In genomic region chr22:29394931-29395581, GRCh38 we compare ENCODE assay signal across 9 cellular contexts. TPM values are rescaled to one million over a fixed set of nuclear protein-coding genes. Genes with fewer than 3 reads are reported as not detected.
DNase-seq lines count a peak whose midpoint lies in the region; ATAC-seq and TF ChIP-seq lines count a peak whose summit lies in the region.
"Had no signal": no experiment of that assay in that cellular context is flagged by ENCODE, and none has a peak within 500 bp of the region (broad histone marks: within the 10 kb centered on the region; RNA-seq: fewer than 3 reads in every experiment).

No MANE protein-coding gene starts in this region.

- no peak overlapping the region for H3K4me3 Mint-ChIP-seq in activated naive CD8-positive, alpha-beta T cell treated with anti-CD3 and anti-CD28 coated beads for 36 hours

- no peak for TF ChIP-seq POLR2A in NB4 (IDR thresholded peaks at IDR 0.05; ENCODE audit: extremely low read depth, insufficient read length)
- TF ChIP-seq POLR2A in prostate gland (IDR thresholded peaks at IDR 0.05) = no peak

- intact Hi-C loops in prostate gland (cut with DNase I) = loop anchor here (5.0 kb wide), 1 partner anchor 127 kb away; no protein-coding TSS in a partner anchor
- intact Hi-C loops in aorta (cut with DNase I) = loop anchor here in 1 of 2 donors (10.0 kb wide), 1 partner anchor 130 kb away; no protein-coding TSS in a partner anchor

- H3K27me3 ChIP-seq in cardiac muscle cell (no peaks in the 10 kb centered on the region), prostate gland (replicated peaks; ENCODE audit: insufficient read depth) (no peaks in the 10 kb centered on the region), aorta (ENCODE audit: control insufficient read depth in 1 of 2, insufficient read depth in 2 of 2, low read length in 1 of 2) (no peaks in the 10 kb centered on the region)

- H3K36me3 ChIP-seq in cardiac muscle cell (no peaks in the 10 kb centered on the region), prostate gland (no peaks in the 10 kb centered on the region), aorta (ENCODE audit: control insufficient read depth in 1 of 2, insufficient read depth in 2 of 2, low read length in 1 of 2) (no peaks in the 10 kb centered on the region)

- ATAC-seq in SK-N-SH treated with all-trans-retinoic acid at 6 μM for 48 hours (peak; percentile 98), aorta (ENCODE audit: low FRiP score) (peak; percentile 86)

- TF ChIP-seq CTCF in NB4 (IDR thresholded peaks at IDR 0.05; ENCODE audit: low read depth, low read length) (peak; percentile 79), cardiac muscle cell (IDR thresholded peaks at IDR 0.05; ENCODE audit: low read depth, low read length) (peak; percentile 82), prostate gland (IDR thresholded peaks at IDR 0.05) (peak; percentile 31 to 90 (median 82))

- H3K4me1 Mint-ChIP-seq in activated naive CD8-positive, alpha-beta T cell treated with anti-CD3 and anti-CD28 coated beads for 36 hours = peaks cover 6% of the 10 kb centered on the region

- H3K27me3 Mint-ChIP-seq in activated naive CD8-positive, alpha-beta T cell treated with anti-CD3 and anti-CD28 coated beads for 36 hours = no peaks in the 10 kb centered on the region

- WGBS in prostate gland = 9% methylated on average over 10 of the region's 10 CpGs
- WGBS in aorta, 2 donors = 5 to 6% methylated on average over 10 of the region's 10 CpGs

- no peak overlapping the region for H3K27ac ChIP-seq in cardiac muscle cell
- H3K27ac ChIP-seq in prostate gland = peak overlapping the region in 1 of 2 donors; percentile 60
- H3K27ac ChIP-seq in aorta (ENCODE audit: low read depth in 1 of 2, low read length in 2 of 2) = no peak overlapping the region

- H3K9me3 ChIP-seq in cardiac muscle cell (ENCODE audit: low read depth) (no peaks in the 10 kb centered on the region), prostate gland (no peaks in the 10 kb centered on the region), aorta (ENCODE audit: control insufficient read depth, low read length) (no peaks in the 10 kb centered on the region)

- no peaks in the 10 kb centered on the region for H3K36me3 Mint-ChIP-seq in activated naive CD8-positive, alpha-beta T cell treated with anti-CD3 and anti-CD28 coated beads for 36 hours

- H3K4me3 ChIP-seq in NB4 (ENCODE audit: low read depth, low read length) (no peak overlapping the region), cardiac muscle cell (no peak overlapping the region), prostate gland (no peak overlapping the region), aorta (ENCODE audit: low read length in 2 of 2) (no peak overlapping the region)

- no peak overlapping the region for H3K27ac Mint-ChIP-seq in activated naive CD8-positive, alpha-beta T cell treated with anti-CD3 and anti-CD28 coated beads for 36 hours

- H3K4me1 ChIP-seq in cardiac muscle cell (ENCODE audit: low read depth) = peaks cover 6% of the 10 kb centered on the region
- H3K4me1 ChIP-seq in prostate gland (replicated peaks) = peaks cover 5% of the 10 kb centered on the region
- H3K4me1 ChIP-seq in aorta (ENCODE audit: control insufficient read depth in 1 of 2, insufficient read depth in 2 of 2, low read length in 2 of 2) = no peaks in the 10 kb centered on the region

- peak; percentile 65 for DNase-seq in DMS79 treated with DMSO at 0.1 percent for 48 hours (lab: John Stamatoyannopoulos, UW)
- DNase-seq in DMS79 (lab: John Stamatoyannopoulos, UW) = no peak
- DNase-seq in NB4 (ENCODE audit: low read depth) = peak; percentile 80
- DNase-seq in activated naive CD8-positive, alpha-beta T cell treated with anti-CD3 and anti-CD28 coated beads for 36 hours = peak; percentile 61
- peak; percentile 84 to 88 for DNase-seq in cardiac muscle cell (ENCODE audit: low read depth in 1 of 2, low spot score in 1 of 2)
- DNase-seq in prostate gland (ENCODE audit: low spot score) = peak; percentile 83
- peak; percentile 79 to 84 for DNase-seq in aorta

- no peaks in the 10 kb centered on the region for H3K9me3 Mint-ChIP-seq in activated naive CD8-positive, alpha-beta T cell treated with anti-CD3 and anti-CD28 coated beads for 36 hours

TF ChIP-seq in SK-N-SH treated with all-trans-retinoic acid at 6 μM for 48 hours, 23 proteins besides CTCF, POLR2A, EP300 and RAD21:
- TF ChIP-seq CSDC2 (CRISPR knock-in tag; IDR thresholded peaks at IDR 0.05) (no peak), PPARA (CRISPR knock-in tag; IDR thresholded peaks at IDR 0.05; ENCODE audit: borderline replicate concordance) (no peak), ZFP3 (CRISPR knock-in tag; IDR thresholded peaks at IDR 0.05) (no peak), POU6F1 (CRISPR knock-in tag; IDR thresholded peaks at IDR 0.05; ENCODE audit: borderline replicate concordance, low read depth) (no peak), ESRRG (CRISPR knock-in tag; IDR thresholded peaks at IDR 0.05) (no peak), ZNF565 (CRISPR knock-in tag; conservative IDR thresholded peaks at IDR 0.05; ENCODE audit: low read depth) (no peak), ISL1 (CRISPR knock-in tag; IDR thresholded peaks at IDR 0.05) (no peak), ZNF8 (CRISPR knock-in tag; IDR thresholded peaks at IDR 0.05) (no peak), TCF4 (CRISPR knock-in tag; IDR thresholded peaks at IDR 0.05; ENCODE audit: borderline replicate concordance) (no peak), BACH2 (CRISPR knock-in tag; IDR thresholded peaks at IDR 0.05; ENCODE audit: borderline replicate concordance) (no peak)
- TF ChIP-seq, protein P1, sequence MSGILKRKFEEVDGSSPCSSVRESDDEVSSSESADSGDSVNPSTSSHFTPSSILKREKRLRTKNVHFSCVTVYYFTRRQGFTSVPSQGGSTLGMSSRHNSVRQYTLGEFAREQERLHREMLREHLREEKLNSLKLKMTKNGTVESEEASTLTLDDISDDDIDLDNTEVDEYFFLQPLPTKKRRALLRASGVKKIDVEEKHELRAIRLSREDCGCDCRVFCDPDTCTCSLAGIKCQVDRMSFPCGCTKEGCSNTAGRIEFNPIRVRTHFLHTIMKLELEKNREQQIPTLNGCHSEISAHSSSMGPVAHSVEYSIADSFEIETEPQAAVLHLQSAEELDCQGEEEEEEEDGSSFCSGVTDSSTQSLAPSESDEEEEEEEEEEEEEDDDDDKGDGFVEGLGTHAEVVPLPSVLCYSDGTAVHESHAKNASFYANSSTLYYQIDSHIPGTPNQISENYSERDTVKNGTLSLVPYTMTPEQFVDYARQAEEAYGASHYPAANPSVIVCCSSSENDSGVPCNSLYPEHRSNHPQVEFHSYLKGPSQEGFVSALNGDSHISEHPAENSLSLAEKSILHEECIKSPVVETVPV (CRISPR knock-in tag; IDR thresholded peaks at IDR 0.05) = no peak
- TF ChIP-seq, protein P2, sequence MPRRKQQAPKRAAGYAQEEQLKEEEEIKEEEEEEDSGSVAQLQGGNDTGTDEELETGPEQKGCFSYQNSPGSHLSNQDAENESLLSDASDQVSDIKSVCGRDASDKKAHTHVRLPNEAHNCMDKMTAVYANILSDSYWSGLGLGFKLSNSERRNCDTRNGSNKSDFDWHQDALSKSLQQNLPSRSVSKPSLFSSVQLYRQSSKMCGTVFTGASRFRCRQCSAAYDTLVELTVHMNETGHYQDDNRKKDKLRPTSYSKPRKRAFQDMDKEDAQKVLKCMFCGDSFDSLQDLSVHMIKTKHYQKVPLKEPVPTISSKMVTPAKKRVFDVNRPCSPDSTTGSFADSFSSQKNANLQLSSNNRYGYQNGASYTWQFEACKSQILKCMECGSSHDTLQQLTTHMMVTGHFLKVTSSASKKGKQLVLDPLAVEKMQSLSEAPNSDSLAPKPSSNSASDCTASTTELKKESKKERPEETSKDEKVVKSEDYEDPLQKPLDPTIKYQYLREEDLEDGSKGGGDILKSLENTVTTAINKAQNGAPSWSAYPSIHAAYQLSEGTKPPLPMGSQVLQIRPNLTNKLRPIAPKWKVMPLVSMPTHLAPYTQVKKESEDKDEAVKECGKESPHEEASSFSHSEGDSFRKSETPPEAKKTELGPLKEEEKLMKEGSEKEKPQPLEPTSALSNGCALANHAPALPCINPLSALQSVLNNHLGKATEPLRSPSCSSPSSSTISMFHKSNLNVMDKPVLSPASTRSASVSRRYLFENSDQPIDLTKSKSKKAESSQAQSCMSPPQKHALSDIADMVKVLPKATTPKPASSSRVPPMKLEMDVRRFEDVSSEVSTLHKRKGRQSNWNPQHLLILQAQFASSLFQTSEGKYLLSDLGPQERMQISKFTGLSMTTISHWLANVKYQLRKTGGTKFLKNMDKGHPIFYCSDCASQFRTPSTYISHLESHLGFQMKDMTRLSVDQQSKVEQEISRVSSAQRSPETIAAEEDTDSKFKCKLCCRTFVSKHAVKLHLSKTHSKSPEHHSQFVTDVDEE (CRISPR knock-in tag; IDR thresholded peaks at IDR 0.05) = no peak

RNA-seq across cellular contexts. Expression of gene AP1B1, which starts 6.7 kb away (rescaled TPM):
- total RNA-seq in activated naive CD8-positive, alpha-beta T cell treated with anti-CD3 and anti-CD28 coated beads for 36 hours = 10 to 100 TPM; 66.5 to 72.0 TPM
- total RNA-seq in cardiac muscle cell = 68.2 and 80.7 TPM in 2 replicates
- polyA plus RNA-seq in cardiac muscle cell = 55.1 and 67.4 TPM in 2 replicates
- 100 to 1,000 TPM; 104 to 143 TPM for total RNA-seq in prostate gland
- 10 to 100 TPM; 65.7 to 71.9 TPM for total RNA-seq in aorta
- polyA plus RNA-seq in aorta = 10 to 100 TPM; 22.3 to 22.6 TPM

RNA-seq across cellular contexts. Expression of gene RFPL1, which starts 43.3 kb away (rescaled TPM):
- total RNA-seq in activated naive CD8-positive, alpha-beta T cell treated with anti-CD3 and anti-CD28 coated beads for 36 hours = not detected
- not detected in 2 replicates for total RNA-seq in cardiac muscle cell
- polyA plus RNA-seq in cardiac muscle cell = 0.32 TPM in 1 of 2 replicates, not detected in the other
- 1 to 10 TPM in 1 of 2 donors, not detected in 1; 1.7 TPM for total RNA-seq in prostate gland
- not detected for total RNA-seq in aorta
- not detected for polyA plus RNA-seq in aorta
- total RNA-seq: mononuclear cell had no signal
